In genomic region chr3:36546196-36546595, GRCh38 we compare ENCODE assay signal across 18 cellular contexts.
DNase-seq lines count a peak whose midpoint lies in the region; ATAC-seq and TF ChIP-seq lines count a peak whose summit lies in the region.
"Had no signal": no experiment of that assay in that cellular context is flagged by ENCODE, and none has a peak within 500 bp of the region (broad histone marks: within the 10 kb centered on the region; RNA-seq: fewer than 3 reads in every experiment).

No MANE protein-coding gene starts in this region.

- ATAC-seq in activated CD8-positive, alpha-beta T cell treated with anti-CD3 and anti-CD28 coated beads for 36 hours: peak; percentile 24
- ATAC-seq in activated CD8-positive, alpha-beta T cell treated with anti-CD3 and anti-CD28 coated beads, Interleukin-2, amount 10 ng/mL, durations not matched to agents 7 days and 5 days: no peak
- ATAC-seq in GM21390 (IDR thresholded peaks at IDR 0.05; ENCODE audit: unreplicated experiment): no peak
- no peak for ATAC-seq in GM21786 (IDR thresholded peaks at IDR 0.05; ENCODE audit: unreplicated experiment)

- H3K4me3 Mint-ChIP-seq in activated CD8-positive, alpha-beta T cell treated with anti-CD3 and anti-CD28 coated beads for 36 hours: no peak overlapping the region
- no peak overlapping the region for H3K4me3 Mint-ChIP-seq in activated CD8-positive, alpha-beta T cell treated with anti-CD3 and anti-CD28 coated beads, Interleukin-2, amount 10 ng/mL, durations not matched to agents 7 days and 5 days
- H3K4me3 Mint-ChIP-seq in glutamatergic neuron (ENCODE audit: unreplicated experiment): no peak overlapping the region
- H3K4me3 Mint-ChIP-seq: CD14-positive monocyte, HFFc6 had no signal

- no peak for TF ChIP-seq CTCF in activated CD8-positive, alpha-beta T cell treated with anti-CD3 and anti-CD28 coated beads for 36 hours (IDR thresholded peaks at IDR 0.05)
- TF ChIP-seq CTCF in glutamatergic neuron (IDR thresholded peaks at IDR 0.05; ENCODE audit: partially characterized antibody, unreplicated experiment): no peak

- no peaks in the 10 kb centered on the region for H3K4me1 Mint-ChIP-seq in activated CD8-positive, alpha-beta T cell treated with anti-CD3 and anti-CD28 coated beads for 36 hours (ENCODE audit: low read depth)
- H3K4me1 Mint-ChIP-seq in activated CD8-positive, alpha-beta T cell treated with anti-CD3 and anti-CD28 coated beads, Interleukin-2, amount 10 ng/mL, durations not matched to agents 7 days and 5 days (ENCODE audit: low read depth): no peaks in the 10 kb centered on the region
- peaks cover 4% of the 10 kb centered on the region for H3K4me1 Mint-ChIP-seq in glutamatergic neuron (ENCODE audit: low read depth, unreplicated experiment)
- H3K4me1 Mint-ChIP-seq: CD14-positive monocyte had no signal

- DNase-seq in activated CD8-positive, alpha-beta T cell treated with anti-CD3 and anti-CD28 coated beads for 36 hours: peak; percentile 2
- no peak for DNase-seq in activated CD8-positive, alpha-beta T cell treated with anti-CD3 and anti-CD28 coated beads, Interleukin-2, amount 10 ng/mL, durations not matched to agents 7 days and 5 days
- DNase-seq in NCI-H2171 treated with DMSO at 0.1 percent for 48 hours (lab: John Stamatoyannopoulos, UW): peak; percentile 67
- peak; percentile 18 for DNase-seq in glutamatergic neuron
- no peak for DNase-seq in GF-D8 (lab: John Stamatoyannopoulos, UW)
- DNase-seq in SIG-M5 (lab: John Stamatoyannopoulos, UW): no peak
- DNase-seq: COR-L47, HFFc6, Kasumi-1, NCI-H1417, NCI-H2081, NCI-H2227 treated with DMSO at 0.1 percent for 48 hours, NCI-H524 treated with DMSO at 0.1 percent for 48 hours, RPMI8226, SJCRH30 had no signal

- peaks cover 6% of the 10 kb centered on the region for H3K9me3 Mint-ChIP-seq in activated CD8-positive, alpha-beta T cell treated with anti-CD3 and anti-CD28 coated beads for 36 hours
- no peaks in the 10 kb centered on the region for H3K9me3 Mint-ChIP-seq in activated CD8-positive, alpha-beta T cell treated with anti-CD3 and anti-CD28 coated beads, Interleukin-2, amount 10 ng/mL, durations not matched to agents 7 days and 5 days (ENCODE audit: insufficient read depth)
- peaks cover 5% of the 10 kb centered on the region for H3K9me3 Mint-ChIP-seq in glutamatergic neuron (ENCODE audit: unreplicated experiment)
- H3K9me3 Mint-ChIP-seq: HFFc6 had no signal

- CTCF ChIA-PET in activated CD8-positive, alpha-beta T cell treated with anti-CD3 and anti-CD28 coated beads for 36 hours (lab: Charles Lee): no interaction called here
- CTCF ChIA-PET in activated CD8-positive, alpha-beta T cell treated with anti-CD3 and anti-CD28 coated beads, Interleukin-2, amount 10 ng/mL, durations not matched to agents 7 days and 5 days (lab: Charles Lee): no interaction called here

- intact Hi-C loops in activated CD8-positive, alpha-beta T cell treated with anti-CD3 and anti-CD28 coated beads for 36 hours (cut with micrococcal nuclease): no loop called here

- peaks cover 3% of the 10 kb centered on the region for H3K27me3 Mint-ChIP-seq in activated CD8-positive, alpha-beta T cell treated with anti-CD3 and anti-CD28 coated beads for 36 hours
- no peaks in the 10 kb centered on the region for H3K27me3 Mint-ChIP-seq in activated CD8-positive, alpha-beta T cell treated with anti-CD3 and anti-CD28 coated beads, Interleukin-2, amount 10 ng/mL, durations not matched to agents 7 days and 5 days (ENCODE audit: low read depth)
- H3K27me3 Mint-ChIP-seq in glutamatergic neuron (ENCODE audit: unreplicated experiment): no peaks in the 10 kb centered on the region

- H3K27ac Mint-ChIP-seq in activated CD8-positive, alpha-beta T cell treated with anti-CD3 and anti-CD28 coated beads for 36 hours: no peak overlapping the region
- H3K27ac Mint-ChIP-seq in activated CD8-positive, alpha-beta T cell treated with anti-CD3 and anti-CD28 coated beads, Interleukin-2, amount 10 ng/mL, durations not matched to agents 7 days and 5 days: no peak overlapping the region
- no peak overlapping the region for H3K27ac Mint-ChIP-seq in glutamatergic neuron (ENCODE audit: unreplicated experiment)
- H3K27ac Mint-ChIP-seq: HFFc6 had no signal

- no peaks in the 10 kb centered on the region for H3K36me3 Mint-ChIP-seq in activated CD8-positive, alpha-beta T cell treated with anti-CD3 and anti-CD28 coated beads for 36 hours (ENCODE audit: low read depth)
- no peaks in the 10 kb centered on the region for H3K36me3 Mint-ChIP-seq in activated CD8-positive, alpha-beta T cell treated with anti-CD3 and anti-CD28 coated beads, Interleukin-2, amount 10 ng/mL, durations not matched to agents 7 days and 5 days (ENCODE audit: low read depth)
- no peaks in the 10 kb centered on the region for H3K36me3 Mint-ChIP-seq in glutamatergic neuron (ENCODE audit: unreplicated experiment)

- POLR2A ChIA-PET in activated CD8-positive, alpha-beta T cell treated with anti-CD3 and anti-CD28 coated beads for 36 hours (lab: Charles Lee): no interaction called here
- POLR2A ChIA-PET in activated CD8-positive, alpha-beta T cell treated with anti-CD3 and anti-CD28 coated beads, Interleukin-2, amount 10 ng/mL, durations not matched to agents 7 days and 5 days (lab: Charles Lee): no interaction called here

Comparison
In these comparisons a context has a peak if more than half of its experiments do, and no peak if none do; other contexts are left out.
1. DNase-seq: peak in activated CD8-positive, alpha-beta T cell treated with anti-CD3 and anti-CD28 coated beads for 36 hours (single experiment), NCI-H2171 treated with DMSO at 0.1 percent for 48 hours (single experiment) and glutamatergic neuron (single experiment); none in activated CD8-positive, alpha-beta T cell treated with anti-CD3 and anti-CD28 coated beads, Interleukin-2, amount 10 ng/mL, durations not matched to agents 7 days and 5 days (single experiment), GF-D8 (single experiment) and SIG-M5 (single experiment).